Comparison of ENCODE assay signal across 19 cellular contexts in genomic region chr13:48315981-48316380, GRCh38.
"Had no signal": no experiment of that assay in that cellular context is flagged by ENCODE, and none has a peak within 500 bp of the region (broad histone marks: within the 10 kb centered on the region; RNA-seq: fewer than 3 reads in every experiment).

No MANE protein-coding gene starts in this region.

- ATAC-seq: activated CD4-positive, CD25-positive, alpha-beta regulatory T cell treated with anti-CD3 and anti-CD28 coated beads, Interleukin-2, amount 50 U/mL, for 24 hours; gastroesophageal sphincter; left lobe of liver; natural killer cell; right cardiac atrium; stimulated activated naive CD8-positive, alpha-beta T cell treated with anti-CD3 and anti-CD28 coated beads, Interleukin-15, Interleukin-2, amounts not matched to agents 100 U/mL and 50 U/mL, for 24 hours; upper lobe of right lung had no signal

- H3K4me3 ChIP-seq: adrenal gland, ascending aorta, ovary, prostate gland, thyroid gland, upper lobe of right lung had no signal

- DNase-seq: activated CD4-positive, alpha-beta memory T cell treated with anti-CD3 and anti-CD28 coated beads, Interleukin-2, amount 10 ng/mL, durations not matched to agents 7 days and 5 days; activated CD4-positive, alpha-beta T cell treated with anti-CD3 and anti-CD28 coated beads, Interleukin-2, amount 10 ng/mL, durations not matched to agents 24 days and 14 days; activated gamma-delta T cell treated with Interleukin-2 at 50 U/mL for 16 hours; adrenal gland; effector CD4-positive, alpha-beta T cell; natural killer cell; ovary; stimulated activated CD4-positive, alpha-beta T cell treated with anti-CD3 and anti-CD28 coated beads, Interleukin-12 subunit alpha, Interleukin-12 subunit beta, amount 100 ng/mL, for 4 hours; stimulated activated CD4-positive, alpha-beta T cell treated with anti-CD3 and anti-CD28 coated beads, Interleukin-4, amount 100 ng/mL, for 4 hours; stimulated activated naive CD8-positive, alpha-beta T cell treated with anti-CD3 and anti-CD28 coated beads, Interleukin-15, Interleukin-2, amounts not matched to agents 100 U/mL and 50 U/mL, for 24 hours; thyroid gland; upper lobe of right lung had no signal

- H3K27me3 ChIP-seq: adrenal gland, ascending aorta, gastroesophageal sphincter, ovary, thyroid gland, upper lobe of right lung had no signal

- H3K36me3 ChIP-seq: adrenal gland, ovary, prostate gland, thyroid gland had no signal

- H3K27ac ChIP-seq: ascending aorta, ovary, prostate gland, thyroid gland, upper lobe of right lung, VCaP had no signal

- H3K9me3 ChIP-seq: adrenal gland, gastroesophageal sphincter, ovary, prostate gland, thyroid gland, upper lobe of right lung had no signal

- H3K4me1 ChIP-seq: adrenal gland, ascending aorta, prostate gland, thyroid gland, upper lobe of right lung had no signal
